18 cellular contexts compared by ENCODE assay signal in genomic region chr4:148163011-148163410, GRCh38.
"Had no signal": no experiment of that assay in that cellular context is flagged by ENCODE, and none has a peak within 500 bp of the region (broad histone marks: within the 10 kb centered on the region; RNA-seq: fewer than 3 reads in every experiment).

No MANE protein-coding gene starts in this region.

- H3K4me1 Mint-ChIP-seq: naive B cell; stimulated activated memory B cell treated with anti-CD40 and anti-IgM and Interleukin-4, amounts not matched to agents 10 μg/mL and 1 μg/mL and 100 μg/mL, for 72 hours had no signal

- DNase-seq: activated CD4-positive, CD25-positive, alpha-beta regulatory T cell treated with anti-CD3 and anti-CD28 coated beads, Interleukin-2, amount 50 U/mL, for 72 hours; activated CD8-positive, alpha-beta memory T cell treated with anti-CD3 and anti-CD28 coated beads for 24 hours; activated CD8-positive, alpha-beta memory T cell treated with anti-CD3 and anti-CD28 coated beads, Interleukin-2, amount 50 U/mL, for 48 hours; activated effector memory CD4-positive, alpha-beta T cell treated with anti-CD3 and anti-CD28 coated beads, Interleukin-2, amount 50 U/mL, for 16 hours; activated naive CD4-positive, alpha-beta T cell treated with anti-CD3 and anti-CD28 coated beads, Interleukin-2, amount 50 U/mL, for 16 hours; activated T-cell treated with anti-CD3 and anti-CD28 coated beads, Interleukin-2, amount 50 U/mL, for 48 hours; effector memory CD4-positive, alpha-beta T cell; foreskin melanocyte; hypothalamus; kidney; naive B cell; pancreas; right lobe of liver; stimulated activated CD4-positive, alpha-beta T cell treated with anti-CD3 and anti-CD28 coated beads, Interleukin-4, amount 100 ng/mL, for 4 hours had no signal

- H3K4me3 ChIP-seq: lung, pancreas, right lobe of liver had no signal

- H3K9me3 Mint-ChIP-seq: dendritic cell treated with granulocyte-macrophage colony-stimulating factor and Interleukin-4, amounts not matched to agents 40 ng/mL and 50 ng/mL, for 4 days; stimulated activated memory B cell treated with anti-CD40 and anti-IgM and Interleukin-4, amounts not matched to agents 10 μg/mL and 1 μg/mL and 100 μg/mL, for 72 hours had no signal

- H3K36me3 ChIP-seq: pancreas, right lobe of liver had no signal

- H3K27me3 Mint-ChIP-seq: dendritic cell treated with granulocyte-macrophage colony-stimulating factor and Interleukin-4, amounts not matched to agents 40 ng/mL and 50 ng/mL, for 4 days; naive B cell; stimulated activated memory B cell treated with anti-CD40 and anti-IgM and Interleukin-4, amounts not matched to agents 10 μg/mL and 1 μg/mL and 100 μg/mL, for 72 hours had no signal

- ATAC-seq: left lobe of liver; stimulated activated memory B cell treated with anti-CD40 and anti-IgM and Interleukin-4, amounts not matched to agents 10 μg/mL and 1 μg/mL and 100 μg/mL, for 72 hours had no signal

- H3K36me3 Mint-ChIP-seq: stimulated activated memory B cell treated with anti-CD40 and anti-IgM and Interleukin-4, amounts not matched to agents 10 μg/mL and 1 μg/mL and 100 μg/mL, for 72 hours had no signal

- H3K4me3 Mint-ChIP-seq: dendritic cell treated with granulocyte-macrophage colony-stimulating factor and Interleukin-4, amounts not matched to agents 40 ng/mL and 50 ng/mL, for 4 days; naive B cell; stimulated activated memory B cell treated with anti-CD40 and anti-IgM and Interleukin-4, amounts not matched to agents 10 μg/mL and 1 μg/mL and 100 μg/mL, for 72 hours had no signal

- H3K27ac Mint-ChIP-seq: dendritic cell treated with granulocyte-macrophage colony-stimulating factor and Interleukin-4, amounts not matched to agents 40 ng/mL and 50 ng/mL, for 4 days; stimulated activated memory B cell treated with anti-CD40 and anti-IgM and Interleukin-4, amounts not matched to agents 10 μg/mL and 1 μg/mL and 100 μg/mL, for 72 hours had no signal

- H3K9me3 ChIP-seq: pancreas, right lobe of liver had no signal

- H3K4me1 ChIP-seq: right lobe of liver had no signal

- H3K27me3 ChIP-seq: pancreas, right lobe of liver had no signal

- H3K27ac ChIP-seq: pancreas, right lobe of liver had no signal
